ENCODE assay signal across 1 cellular context in the genomic region with DNA sequence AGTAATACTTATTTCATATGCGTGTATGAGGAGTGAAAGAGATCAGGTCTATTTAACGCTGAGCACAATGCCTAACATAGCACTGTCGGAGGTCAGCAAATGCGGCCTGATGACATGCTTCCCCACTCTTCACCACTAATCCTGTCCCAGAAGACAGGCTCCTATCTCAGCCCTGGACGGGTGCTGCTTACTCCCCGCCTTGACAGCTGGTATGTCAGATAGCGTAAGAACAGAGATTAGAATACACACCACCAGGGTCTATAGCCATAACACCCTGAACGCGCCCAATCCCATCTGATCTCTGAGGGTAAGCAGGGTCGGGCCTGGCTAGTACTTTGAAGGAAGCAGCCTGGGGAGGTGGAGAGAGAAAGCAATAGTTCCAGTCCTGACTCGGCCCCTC.
A peak's percentile ranks its signal among the peaks of the same experiment; 100 is the strongest.
TF ChIP-seq lines count a peak whose summit lies in the region.

No MANE protein-coding gene starts in this region.

TF ChIP-seq in K562, 482 proteins besides CTCF, POLR2A, EP300 and RAD21 (continued from another document and continues in another):
- TF ChIP-seq, protein P1, sequence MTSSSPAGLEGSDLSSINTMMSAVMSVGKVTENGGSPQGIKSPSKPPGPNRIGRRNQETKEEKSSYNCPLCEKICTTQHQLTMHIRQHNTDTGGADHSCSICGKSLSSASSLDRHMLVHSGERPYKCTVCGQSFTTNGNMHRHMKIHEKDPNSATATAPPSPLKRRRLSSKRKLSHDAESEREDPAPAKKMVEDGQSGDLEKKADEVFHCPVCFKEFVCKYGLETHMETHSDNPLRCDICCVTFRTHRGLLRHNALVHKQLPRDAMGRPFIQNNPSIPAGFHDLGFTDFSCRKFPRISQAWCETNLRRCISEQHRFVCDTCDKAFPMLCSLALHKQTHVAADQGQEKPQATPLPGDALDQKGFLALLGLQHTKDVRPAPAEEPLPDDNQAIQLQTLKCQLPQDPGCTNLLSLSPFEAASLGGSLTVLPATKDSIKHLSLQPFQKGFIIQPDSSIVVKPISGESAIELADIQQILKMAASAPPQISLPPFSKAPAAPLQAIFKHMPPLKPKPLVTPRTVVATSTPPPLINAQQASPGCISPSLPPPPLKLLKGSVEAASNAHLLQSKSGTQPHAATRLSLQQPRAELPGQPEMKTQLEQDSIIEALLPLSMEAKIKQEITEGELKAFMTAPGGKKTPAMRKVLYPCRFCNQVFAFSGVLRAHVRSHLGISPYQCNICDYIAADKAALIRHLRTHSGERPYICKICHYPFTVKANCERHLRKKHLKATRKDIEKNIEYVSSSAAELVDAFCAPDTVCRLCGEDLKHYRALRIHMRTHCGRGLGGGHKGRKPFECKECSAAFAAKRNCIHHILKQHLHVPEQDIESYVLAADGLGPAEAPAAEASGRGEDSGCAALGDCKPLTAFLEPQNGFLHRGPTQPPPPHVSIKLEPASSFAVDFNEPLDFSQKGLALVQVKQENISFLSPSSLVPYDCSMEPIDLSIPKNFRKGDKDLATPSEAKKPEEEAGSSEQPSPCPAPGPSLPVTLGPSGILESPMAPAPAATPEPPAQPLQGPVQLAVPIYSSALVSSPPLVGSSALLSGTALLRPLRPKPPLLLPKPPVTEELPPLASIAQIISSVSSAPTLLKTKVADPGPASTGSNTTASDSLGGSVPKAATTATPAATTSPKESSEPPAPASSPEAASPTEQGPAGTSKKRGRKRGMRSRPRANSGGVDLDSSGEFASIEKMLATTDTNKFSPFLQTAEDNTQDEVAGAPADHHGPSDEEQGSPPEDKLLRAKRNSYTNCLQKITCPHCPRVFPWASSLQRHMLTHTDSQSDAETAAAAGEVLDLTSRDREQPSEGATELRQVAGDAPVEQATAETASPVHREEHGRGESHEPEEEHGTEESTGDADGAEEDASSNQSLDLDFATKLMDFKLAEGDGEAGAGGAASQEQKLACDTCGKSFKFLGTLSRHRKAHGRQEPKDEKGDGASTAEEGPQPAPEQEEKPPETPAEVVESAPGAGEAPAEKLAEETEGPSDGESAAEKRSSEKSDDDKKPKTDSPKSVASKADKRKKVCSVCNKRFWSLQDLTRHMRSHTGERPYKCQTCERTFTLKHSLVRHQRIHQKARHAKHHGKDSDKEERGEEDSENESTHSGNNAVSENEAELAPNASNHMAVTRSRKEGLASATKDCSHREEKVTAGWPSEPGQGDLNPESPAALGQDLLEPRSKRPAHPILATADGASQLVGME (CRISPR knock-in tag; IDR thresholded peaks at IDR 0.05): no peak
- TF ChIP-seq ZNF239 (CRISPR knock-in tag; IDR thresholded peaks at IDR 0.05) (no peak), KLF1 (tag; IDR thresholded peaks at IDR 0.05) (peak; percentile 62; the same call in 1 of the 2 replicates), MAFG (tag; conservative IDR thresholded peaks at IDR 0.05) (no peak), ZBTB26 (CRISPR knock-in tag; IDR thresholded peaks at IDR 0.05) (no peak), ZNF589 (CRISPR knock-in tag; IDR thresholded peaks at IDR 0.05; ENCODE audit: low read depth) (no peak), BRF1 (IDR thresholded peaks at IDR 0.05; ENCODE audit: borderline replicate concordance, extremely low read depth, insufficient read length) (no peak), NR2C2 (CRISPR knock-in tag; IDR thresholded peaks at IDR 0.05) (no peak), NR2C2 (tag; IDR thresholded peaks at IDR 0.05) (0 out of 2 replicates have a peak, but pooled peaks have one; percentile 22), HNRNPK (IDR thresholded peaks at IDR 0.05; ENCODE audit: low read depth, low read length, poor library complexity, severe bottlenecking) (no peak), SMAD3 (CRISPR knock-in tag; conservative IDR thresholded peaks at IDR 0.05) (0 out of 2 replicates have a peak, but pooled peaks have one; percentile 21), ZNF316 (IDR thresholded peaks at IDR 0.05) (no peak), MTF1 (CRISPR knock-in tag; IDR thresholded peaks at IDR 0.05; ENCODE audit: borderline replicate concordance) (no peak), ZNF140 (CRISPR knock-in tag; IDR thresholded peaks at IDR 0.05) (no peak), ZNF586 (CRISPR knock-in tag; conservative IDR thresholded peaks at IDR 0.05) (no peak), CGGBP1 (CRISPR knock-in tag; IDR thresholded peaks at IDR 0.05) (no peak), E2F1 (CRISPR knock-in tag; IDR thresholded peaks at IDR 0.05) (no peak), PTTG1 (tag; IDR thresholded peaks at IDR 0.05; ENCODE audit: low read depth) (no peak), ZNF57 (CRISPR knock-in tag; IDR thresholded peaks at IDR 0.05) (no peak), ZNF717 (CRISPR knock-in tag; IDR thresholded peaks at IDR 0.05) (no peak), HDAC6 (IDR thresholded peaks at IDR 0.05; ENCODE audit: low read depth, low read length) (no peak), BCLAF1 (IDR thresholded peaks at IDR 0.05; ENCODE audit: borderline replicate concordance in 1 of 2, control insufficient read depth in 1 of 2, low read depth in 2 of 2, low read length in 1 of 2) (no peak), ZNF507 (tag; conservative IDR thresholded peaks at IDR 0.05) (no peak), ZNF175 (CRISPR knock-in tag; IDR thresholded peaks at IDR 0.05; ENCODE audit: low read depth) (no peak), ZNF699 (CRISPR knock-in tag; IDR thresholded peaks at IDR 0.05; ENCODE audit: insufficient replicate concordance) (no peak), CSDE1 (IDR thresholded peaks at IDR 0.05) (no peak), CBX8 (IDR thresholded peaks at IDR 0.05; ENCODE audit: borderline replicate concordance, extremely low read depth, low read depth, low read length, poor library complexity, severe bottlenecking) (no peak), DPF2 (IDR thresholded peaks at IDR 0.05) (peak; percentile 98), SMARCA4 (IDR thresholded peaks at IDR 0.05) (peak; percentile 96)
- TF ChIP-seq, protein P2, sequence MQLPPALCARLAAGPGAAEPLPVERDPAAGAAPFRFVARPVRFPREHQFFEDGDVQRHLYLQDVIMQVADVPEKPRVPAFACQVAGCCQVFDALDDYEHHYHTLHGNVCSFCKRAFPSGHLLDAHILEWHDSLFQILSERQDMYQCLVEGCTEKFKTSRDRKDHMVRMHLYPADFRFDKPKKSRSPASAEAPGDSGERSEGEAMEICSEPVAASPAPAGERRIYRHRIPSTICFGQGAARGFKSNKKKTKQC (CRISPR knock-in tag; IDR thresholded peaks at IDR 0.05): no peak
- TF ChIP-seq, protein P3, sequence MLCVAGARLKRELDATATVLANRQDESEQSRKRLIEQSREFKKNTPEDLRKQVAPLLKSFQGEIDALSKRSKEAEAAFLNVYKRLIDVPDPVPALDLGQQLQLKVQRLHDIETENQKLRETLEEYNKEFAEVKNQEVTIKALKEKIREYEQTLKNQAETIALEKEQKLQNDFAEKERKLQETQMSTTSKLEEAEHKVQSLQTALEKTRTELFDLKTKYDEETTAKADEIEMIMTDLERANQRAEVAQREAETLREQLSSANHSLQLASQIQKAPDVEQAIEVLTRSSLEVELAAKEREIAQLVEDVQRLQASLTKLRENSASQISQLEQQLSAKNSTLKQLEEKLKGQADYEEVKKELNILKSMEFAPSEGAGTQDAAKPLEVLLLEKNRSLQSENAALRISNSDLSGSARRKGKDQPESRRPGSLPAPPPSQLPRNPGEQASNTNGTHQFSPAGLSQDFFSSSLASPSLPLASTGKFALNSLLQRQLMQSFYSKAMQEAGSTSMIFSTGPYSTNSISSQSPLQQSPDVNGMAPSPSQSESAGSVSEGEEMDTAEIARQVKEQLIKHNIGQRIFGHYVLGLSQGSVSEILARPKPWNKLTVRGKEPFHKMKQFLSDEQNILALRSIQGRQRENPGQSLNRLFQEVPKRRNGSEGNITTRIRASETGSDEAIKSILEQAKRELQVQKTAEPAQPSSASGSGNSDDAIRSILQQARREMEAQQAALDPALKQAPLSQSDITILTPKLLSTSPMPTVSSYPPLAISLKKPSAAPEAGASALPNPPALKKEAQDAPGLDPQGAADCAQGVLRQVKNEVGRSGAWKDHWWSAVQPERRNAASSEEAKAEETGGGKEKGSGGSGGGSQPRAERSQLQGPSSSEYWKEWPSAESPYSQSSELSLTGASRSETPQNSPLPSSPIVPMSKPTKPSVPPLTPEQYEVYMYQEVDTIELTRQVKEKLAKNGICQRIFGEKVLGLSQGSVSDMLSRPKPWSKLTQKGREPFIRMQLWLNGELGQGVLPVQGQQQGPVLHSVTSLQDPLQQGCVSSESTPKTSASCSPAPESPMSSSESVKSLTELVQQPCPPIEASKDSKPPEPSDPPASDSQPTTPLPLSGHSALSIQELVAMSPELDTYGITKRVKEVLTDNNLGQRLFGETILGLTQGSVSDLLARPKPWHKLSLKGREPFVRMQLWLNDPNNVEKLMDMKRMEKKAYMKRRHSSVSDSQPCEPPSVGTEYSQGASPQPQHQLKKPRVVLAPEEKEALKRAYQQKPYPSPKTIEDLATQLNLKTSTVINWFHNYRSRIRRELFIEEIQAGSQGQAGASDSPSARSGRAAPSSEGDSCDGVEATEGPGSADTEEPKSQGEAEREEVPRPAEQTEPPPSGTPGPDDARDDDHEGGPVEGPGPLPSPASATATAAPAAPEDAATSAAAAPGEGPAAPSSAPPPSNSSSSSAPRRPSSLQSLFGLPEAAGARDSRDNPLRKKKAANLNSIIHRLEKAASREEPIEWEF (CRISPR knock-in tag; IDR thresholded peaks at IDR 0.05): no peak
- TF ChIP-seq, protein P4, sequence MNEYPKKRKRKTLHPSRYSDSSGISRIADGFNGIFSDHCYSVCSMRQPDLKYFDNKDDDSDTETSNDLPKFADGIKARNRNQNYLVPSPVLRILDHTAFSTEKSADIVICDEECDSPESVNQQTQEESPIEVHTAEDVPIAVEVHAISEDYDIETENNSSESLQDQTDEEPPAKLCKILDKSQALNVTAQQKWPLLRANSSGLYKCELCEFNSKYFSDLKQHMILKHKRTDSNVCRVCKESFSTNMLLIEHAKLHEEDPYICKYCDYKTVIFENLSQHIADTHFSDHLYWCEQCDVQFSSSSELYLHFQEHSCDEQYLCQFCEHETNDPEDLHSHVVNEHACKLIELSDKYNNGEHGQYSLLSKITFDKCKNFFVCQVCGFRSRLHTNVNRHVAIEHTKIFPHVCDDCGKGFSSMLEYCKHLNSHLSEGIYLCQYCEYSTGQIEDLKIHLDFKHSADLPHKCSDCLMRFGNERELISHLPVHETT (CRISPR knock-in tag; conservative IDR thresholded peaks at IDR 0.05 in 1 of 2, IDR thresholded peaks at IDR 0.05 in 1 of 2): peak in 1 of 2 experiments; percentile 43; a peak in 1 of 4 replicates
- TF ChIP-seq, protein P5, sequence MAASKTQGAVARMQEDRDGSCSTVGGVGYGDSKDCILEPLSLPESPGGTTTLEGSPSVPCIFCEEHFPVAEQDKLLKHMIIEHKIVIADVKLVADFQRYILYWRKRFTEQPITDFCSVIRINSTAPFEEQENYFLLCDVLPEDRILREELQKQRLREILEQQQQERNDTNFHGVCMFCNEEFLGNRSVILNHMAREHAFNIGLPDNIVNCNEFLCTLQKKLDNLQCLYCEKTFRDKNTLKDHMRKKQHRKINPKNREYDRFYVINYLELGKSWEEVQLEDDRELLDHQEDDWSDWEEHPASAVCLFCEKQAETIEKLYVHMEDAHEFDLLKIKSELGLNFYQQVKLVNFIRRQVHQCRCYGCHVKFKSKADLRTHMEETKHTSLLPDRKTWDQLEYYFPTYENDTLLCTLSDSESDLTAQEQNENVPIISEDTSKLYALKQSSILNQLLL (CRISPR knock-in tag; IDR thresholded peaks at IDR 0.05; ENCODE audit: borderline replicate concordance): no peak
- TF ChIP-seq, protein P6, sequence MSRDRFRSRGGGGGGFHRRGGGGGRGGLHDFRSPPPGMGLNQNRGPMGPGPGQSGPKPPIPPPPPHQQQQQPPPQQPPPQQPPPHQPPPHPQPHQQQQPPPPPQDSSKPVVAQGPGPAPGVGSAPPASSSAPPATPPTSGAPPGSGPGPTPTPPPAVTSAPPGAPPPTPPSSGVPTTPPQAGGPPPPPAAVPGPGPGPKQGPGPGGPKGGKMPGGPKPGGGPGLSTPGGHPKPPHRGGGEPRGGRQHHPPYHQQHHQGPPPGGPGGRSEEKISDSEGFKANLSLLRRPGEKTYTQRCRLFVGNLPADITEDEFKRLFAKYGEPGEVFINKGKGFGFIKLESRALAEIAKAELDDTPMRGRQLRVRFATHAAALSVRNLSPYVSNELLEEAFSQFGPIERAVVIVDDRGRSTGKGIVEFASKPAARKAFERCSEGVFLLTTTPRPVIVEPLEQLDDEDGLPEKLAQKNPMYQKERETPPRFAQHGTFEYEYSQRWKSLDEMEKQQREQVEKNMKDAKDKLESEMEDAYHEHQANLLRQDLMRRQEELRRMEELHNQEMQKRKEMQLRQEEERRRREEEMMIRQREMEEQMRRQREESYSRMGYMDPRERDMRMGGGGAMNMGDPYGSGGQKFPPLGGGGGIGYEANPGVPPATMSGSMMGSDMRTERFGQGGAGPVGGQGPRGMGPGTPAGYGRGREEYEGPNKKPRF (IDR thresholded peaks at IDR 0.05; ENCODE audit: low read depth, low read length): no peak
